In the genomic region with DNA sequence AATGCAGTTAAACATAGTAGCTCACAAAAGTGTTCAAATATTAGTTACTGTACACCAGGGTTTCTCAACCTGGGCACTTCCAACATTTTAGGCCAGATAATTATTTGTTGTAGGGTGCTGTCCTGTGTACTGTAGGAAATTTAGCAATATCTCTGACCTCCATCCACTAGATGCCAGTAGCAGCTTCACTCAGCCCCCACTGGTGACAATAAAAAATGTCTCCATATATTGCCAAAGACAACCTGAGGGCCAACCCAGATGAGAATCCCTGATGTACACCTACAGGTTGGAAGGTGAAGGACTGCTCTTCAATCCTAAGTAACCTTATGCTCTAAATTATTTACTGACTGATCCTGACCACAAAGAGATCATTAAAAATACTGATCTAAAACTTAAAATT, we compare ENCODE assay signal across 14 cellular contexts. TPM values are rescaled to one million over a fixed set of nuclear protein-coding genes. Genes with fewer than 3 reads are reported as not detected.
DNase-seq lines count a peak whose midpoint lies in the region; ATAC-seq and TF ChIP-seq lines count a peak whose summit lies in the region.
"Had no signal": no experiment of that assay in that cellular context is flagged by ENCODE, and none has a peak within 500 bp of the region (broad histone marks: within the 10 kb centered on the region; RNA-seq: fewer than 3 reads in every experiment).

No MANE protein-coding gene starts in this region.

- no peaks in the 10 kb centered on the region for H4K20me1 ChIP-seq in OCI-LY3 (ENCODE audit: insufficient read depth, low read length)

- no peak overlapping the region for H3K4me3 ChIP-seq in OCI-LY3 (ENCODE audit: low read length)
- H3K4me3 ChIP-seq in gastroesophageal sphincter: no peak overlapping the region
- H3K4me3 ChIP-seq in prostate gland: no peak overlapping the region
- H3K4me3 ChIP-seq: cardiac muscle cell had no signal

- H3K79me2 ChIP-seq in OCI-LY3 (ENCODE audit: low read length): peaks cover 18% of the 10 kb centered on the region

- peak; percentile 39 for TF ChIP-seq CTCF in C4-2B (conservative IDR thresholded peaks at IDR 0.05)
- peak; percentile 49 for TF ChIP-seq CTCF in OCI-LY3 (IDR thresholded peaks at IDR 0.05; ENCODE audit: low read depth, low read length)
- no peak for TF ChIP-seq CTCF in gastroesophageal sphincter (IDR thresholded peaks at IDR 0.05)
- TF ChIP-seq CTCF in prostate gland (IDR thresholded peaks at IDR 0.05): no peak

- H3K9ac ChIP-seq in OCI-LY3 (ENCODE audit: low read length): no peak overlapping the region

- intact Hi-C loops in posterior vena cava (cut with DNase I): no loop called here
- intact Hi-C loops in prostate gland (cut with DNase I): no loop called here

- ATAC-seq in GM18909 (IDR thresholded peaks at IDR 0.05; ENCODE audit: poor library complexity, unreplicated experiment): peak; percentile 66
- no peak for ATAC-seq in gastroesophageal sphincter
- ATAC-seq: activated T-helper 17 cell treated with anti-CD3 and anti-CD28 coated beads, Interleukin-2, amount 50 U/mL, for 72 hours; sciatic nerve had no signal

- no peak overlapping the region for H2AFZ ChIP-seq in OCI-LY3 (ENCODE audit: low read depth, low read length)

- H3K4me1 ChIP-seq in OCI-LY3 (ENCODE audit: low read length) (peaks cover 8% of the 10 kb centered on the region), gastroesophageal sphincter (no peaks in the 10 kb centered on the region), prostate gland (replicated peaks) (no peaks in the 10 kb centered on the region)

- TF ChIP-seq EP300 in gastroesophageal sphincter (IDR thresholded peaks at IDR 0.05): no peak

- TF ChIP-seq POLR2A in erythroblast (IDR thresholded peaks at IDR 0.05; ENCODE audit: low read length) (no peak), gastroesophageal sphincter (IDR thresholded peaks at IDR 0.05) (no peak), prostate gland (IDR thresholded peaks at IDR 0.05) (no peak)

- 0 out of 2 replicates have a peak overlapping the region, but pooled peaks have one; percentile 21 for H3K4me2 ChIP-seq in OCI-LY3 (ENCODE audit: low read length)

- peaks cover 38% of the 10 kb centered on the region for H3K36me3 ChIP-seq in OCI-LY3 (replicated peaks; ENCODE audit: low read depth, low read length)
- peaks cover 0 to 58% of the 10 kb centered on the region in 2 donors for H3K36me3 ChIP-seq in gastroesophageal sphincter
- H3K36me3 ChIP-seq in prostate gland: no peaks in the 10 kb centered on the region

- DNase-seq in erythroblast (lab: John Stamatoyannopoulos, UW): peak; percentile 68 to 78
- no peak for DNase-seq in posterior vena cava (ENCODE audit: low spot score)
- no peak for DNase-seq in GDM1 (lab: John Stamatoyannopoulos, UW)
- DNase-seq in prostate gland (ENCODE audit: low spot score): no peak
- DNase-seq: CD8-positive, alpha-beta memory T cell; NCI-H2107; Right ventricle myocardium superior had no signal

- H3K27me3 ChIP-seq in OCI-LY3 (ENCODE audit: low read depth, low read length) (no peaks in the 10 kb centered on the region), gastroesophageal sphincter (no peaks in the 10 kb centered on the region), prostate gland (replicated peaks; ENCODE audit: insufficient read depth) (no peaks in the 10 kb centered on the region)
- H3K27me3 ChIP-seq: cardiac muscle cell had no signal

- H3K9me3 ChIP-seq in OCI-LY3 (ENCODE audit: insufficient read depth, low read length) (no peaks in the 10 kb centered on the region), gastroesophageal sphincter (no peaks in the 10 kb centered on the region), prostate gland (no peaks in the 10 kb centered on the region)

- no peak overlapping the region for H3K27ac ChIP-seq in C4-2B
- H3K27ac ChIP-seq in OCI-LY3 (ENCODE audit: low read length): peak overlapping the region; percentile 47
- no peak overlapping the region for H3K27ac ChIP-seq in gastroesophageal sphincter
- H3K27ac ChIP-seq in prostate gland: no peak overlapping the region
- H3K27ac ChIP-seq: cardiac muscle cell had no signal

RNA-seq across cellular contexts. Expression of gene DCUN1D1, which starts 32.4 kb away (rescaled TPM):
- 10 to 100 TPM; 46.3 to 52.3 TPM for total RNA-seq in posterior vena cava
- total RNA-seq in gastroesophageal sphincter: 10 to 100 TPM; 35.6 to 48.3 (median 42.8) TPM
- 10 to 100 TPM; 25.5 to 25.6 TPM for total RNA-seq in prostate gland

Comparison
In these comparisons a context has a peak if more than half of its experiments do, and no peak if none do; other contexts are left out.
1. CTCF ChIP-seq: peak in C4-2B (single experiment) and OCI-LY3 (single experiment); none in gastroesophageal sphincter (0 of 4) and prostate gland (0 of 4).
2. DNase-seq: peak in erythroblast (2 of 2); none in posterior vena cava (single experiment), GDM1 (single experiment) and prostate gland (single experiment).